ENCODE assay signal across 11 cellular contexts in the genomic region with DNA sequence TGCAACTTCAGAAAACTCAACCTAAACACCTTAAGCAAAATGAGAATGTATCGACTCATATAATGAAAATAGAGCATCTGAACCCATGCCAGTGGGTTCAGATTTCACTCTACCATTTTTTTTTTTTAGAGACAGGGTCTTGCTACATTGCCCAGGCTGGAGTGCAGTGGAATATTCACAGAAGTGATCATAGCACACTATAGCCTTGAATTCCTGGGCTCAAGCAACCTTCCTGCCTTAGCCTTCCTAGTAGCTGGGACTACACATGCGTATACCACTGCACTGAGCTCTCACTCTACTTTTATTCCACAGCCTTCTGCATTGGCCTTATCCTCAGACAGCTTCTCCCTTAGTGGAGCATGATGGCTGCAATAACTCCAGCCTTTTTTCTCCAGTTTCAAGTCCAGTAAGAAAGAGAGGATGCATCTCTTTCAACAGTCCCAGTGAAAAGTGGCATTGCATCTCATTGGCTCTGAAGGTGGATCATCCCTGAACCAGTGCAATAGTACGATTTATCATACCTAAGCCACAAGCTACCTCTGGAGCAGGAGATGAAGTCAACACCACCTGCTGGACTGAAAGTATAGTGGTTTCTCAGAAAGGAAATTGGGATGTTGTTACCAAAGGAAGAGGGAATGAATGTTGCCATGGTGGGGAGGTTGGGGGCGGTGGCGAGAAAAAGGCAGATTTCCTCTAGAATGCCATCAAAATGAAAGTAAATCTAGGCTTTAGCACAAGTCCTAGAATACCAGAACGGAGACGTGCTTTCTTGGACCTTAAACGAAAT. TPM values are rescaled to one million over a fixed set of nuclear protein-coding genes. Genes with fewer than 3 reads are reported as not detected.
A peak's percentile ranks its signal among the peaks of the same experiment; 100 is the strongest.
DNase-seq lines count a peak whose midpoint lies in the region; ATAC-seq and TF ChIP-seq lines count a peak whose summit lies in the region.
"Had no signal": no experiment of that assay in that cellular context is flagged by ENCODE, and none has a peak within 500 bp of the region (broad histone marks: within the 10 kb centered on the region; RNA-seq: fewer than 3 reads in every experiment).

No MANE protein-coding gene starts in this region.

- H3K27ac ChIP-seq in right atrium auricular region (peak overlapping the region in 1 of 2 donors; percentile 87), WERI-Rb-1 (no peak overlapping the region)
- H3K27ac ChIP-seq: neutrophil had no signal

- no peak overlapping the region for H3K27ac Mint-ChIP-seq in stimulated activated naive CD8-positive, alpha-beta T cell treated with anti-CD3 and anti-CD28 coated beads, Interleukin-15, amount 100 ng/mL, for 72 hours

- H3K4me1 Mint-ChIP-seq in stimulated activated naive CD8-positive, alpha-beta T cell treated with anti-CD3 and anti-CD28 coated beads, Interleukin-15, amount 100 ng/mL, for 72 hours: no peaks in the 10 kb centered on the region

- DNase-seq in right atrium auricular region (ENCODE audit: low spot score) (peak; percentile 38), left ventricle myocardium superior (no peak), WERI-Rb-1 (no peak), kidney glomerular epithelial cell (lab: John Stamatoyannopoulos, UW) (peak; percentile 31)
- no peak for DNase-seq in stimulated activated naive CD8-positive, alpha-beta T cell treated with anti-CD3 and anti-CD28 coated beads, Interleukin-15, amount 100 ng/mL, for 72 hours
- DNase-seq in activated CD4-positive, CD25-positive, alpha-beta regulatory T cell treated with anti-CD3 and anti-CD28 coated beads, Interleukin-2, amount 50 U/mL, for 72 hours: no peak
- DNase-seq: activated CD8-positive, alpha-beta memory T cell treated with anti-CD3 and anti-CD28 coated beads, Interleukin-2, amount 50 U/mL, for 48 hours; DND-41 had no signal

- intact Hi-C loops in left ventricle myocardium superior (cut with micrococcal nuclease): no loop called here

- H3K4me3 Mint-ChIP-seq in stimulated activated naive CD8-positive, alpha-beta T cell treated with anti-CD3 and anti-CD28 coated beads, Interleukin-15, amount 100 ng/mL, for 72 hours: no peak overlapping the region

- H3K4me3 ChIP-seq in right atrium auricular region: no peak overlapping the region
- H3K4me3 ChIP-seq in WERI-Rb-1 (ENCODE audit: low read depth, low read length): no peak overlapping the region

- TF ChIP-seq CTCF in right atrium auricular region (IDR thresholded peaks at IDR 0.05) (peak in 1 of 2 donors; percentile 40), WERI-Rb-1 (IDR thresholded peaks at IDR 0.05; ENCODE audit: low read depth, low read length) (peak; percentile 62)

- H3K9me3 ChIP-seq in right atrium auricular region: no peaks in the 10 kb centered on the region
- H3K9me3 ChIP-seq in WERI-Rb-1 (ENCODE audit: severe bottlenecking): no peaks in the 10 kb centered on the region
- H3K9me3 ChIP-seq: neutrophil had no signal

- no peaks in the 10 kb centered on the region for H3K27me3 ChIP-seq in right atrium auricular region
- H3K27me3 ChIP-seq in WERI-Rb-1 (ENCODE audit: insufficient read depth, low read depth, severe bottlenecking): no peaks in the 10 kb centered on the region

- H3K27me3 Mint-ChIP-seq in stimulated activated naive CD8-positive, alpha-beta T cell treated with anti-CD3 and anti-CD28 coated beads, Interleukin-15, amount 100 ng/mL, for 72 hours: peaks cover 15% of the 10 kb centered on the region

- no peaks in the 10 kb centered on the region for H3K9me3 Mint-ChIP-seq in stimulated activated naive CD8-positive, alpha-beta T cell treated with anti-CD3 and anti-CD28 coated beads, Interleukin-15, amount 100 ng/mL, for 72 hours

- peaks cover 0 to 25% of the 10 kb centered on the region in 2 donors for H3K4me1 ChIP-seq in right atrium auricular region

- ATAC-seq in left ventricle myocardium superior: no peak
- ATAC-seq in HG03469 (IDR thresholded peaks at IDR 0.05; ENCODE audit: unreplicated experiment): no peak
- no peak for ATAC-seq in stimulated activated naive CD8-positive, alpha-beta T cell treated with anti-CD3 and anti-CD28 coated beads, Interleukin-15, amount 100 ng/mL, for 72 hours
- no peak for ATAC-seq in HG03460 (IDR thresholded peaks at IDR 0.05; ENCODE audit: unreplicated experiment)

- H3K36me3 ChIP-seq in right atrium auricular region (no peaks in the 10 kb centered on the region), WERI-Rb-1 (no peaks in the 10 kb centered on the region)
- H3K36me3 ChIP-seq: neutrophil had no signal

RNA-seq across cellular contexts. Expression of gene SOD3, which starts 2.0 kb away (rescaled TPM):
- total RNA-seq in right atrium auricular region (100 to 1,000 TPM in 1 of 2 donors, 10 to 100 TPM in 1; 94.9 to 300 TPM), left ventricle myocardium superior (69.8 TPM)

Comparison
In these comparisons a context has a peak if more than half of its experiments do, and no peak if none do; other contexts are left out.
1. DNase-seq: peak in right atrium auricular region (single experiment) and kidney glomerular epithelial cell (single experiment); none in left ventricle myocardium superior (single experiment), WERI-Rb-1 (single experiment), stimulated activated naive CD8-positive, alpha-beta T cell treated with anti-CD3 and anti-CD28 coated beads, Interleukin-15, amount 100 ng/mL, for 72 hours (0 of 2) and activated CD4-positive, CD25-positive, alpha-beta regulatory T cell treated with anti-CD3 and anti-CD28 coated beads, Interleukin-2, amount 50 U/mL, for 72 hours (single experiment).